17 cellular contexts compared by ENCODE assay signal in the genomic region with DNA sequence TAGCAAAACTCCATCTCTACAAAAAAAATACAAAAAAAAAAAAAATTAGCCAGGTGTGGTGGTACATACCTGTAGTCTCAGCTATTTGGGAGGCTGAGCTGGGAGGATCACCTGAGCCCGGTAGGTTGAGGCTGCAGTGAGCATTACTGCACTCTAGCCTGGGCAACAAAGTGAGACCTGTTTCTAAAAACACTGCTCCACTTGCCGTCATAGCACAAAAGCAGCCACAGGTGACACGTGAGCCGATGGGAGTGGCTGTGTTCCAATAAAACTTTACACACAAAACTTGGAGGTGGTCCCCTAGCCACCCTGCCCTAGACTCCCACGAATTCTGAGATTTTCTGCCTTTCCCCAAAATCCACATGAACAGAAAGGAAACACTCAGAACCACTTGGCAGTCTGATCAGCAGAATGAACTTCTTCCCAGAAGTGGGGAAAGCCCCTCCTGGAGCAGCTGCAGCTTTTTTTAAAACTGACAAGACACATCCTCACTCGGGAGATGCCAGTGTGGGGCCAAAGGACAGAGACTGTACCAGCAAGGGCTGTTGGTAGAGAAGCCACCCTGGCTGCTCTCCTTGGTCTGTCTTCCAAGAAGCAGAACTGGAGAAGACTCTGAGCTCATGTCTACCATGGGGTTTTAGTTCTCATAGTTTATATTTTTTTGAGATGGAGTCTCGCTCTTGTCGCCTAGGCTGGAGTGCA. TPM values are rescaled to one million over a fixed set of nuclear protein-coding genes. Genes with fewer than 3 reads are reported as not detected.
"Had no signal": no experiment of that assay in that cellular context is flagged by ENCODE, and none has a peak within 500 bp of the region (broad histone marks: within the 10 kb centered on the region; RNA-seq: fewer than 3 reads in every experiment).

No MANE protein-coding gene starts in this region.

- DNase-seq: activated CD4-positive, alpha-beta T cell treated with anti-CD3 and anti-CD28 coated beads, Interleukin-2, amount 50 U/mL, for 48 hours; activated naive CD4-positive, alpha-beta T cell treated with anti-CD3 and anti-CD28 coated beads, Interleukin-2, amount 10 ng/mL, durations not matched to agents 7 days and 5 days; activated T-cell treated with anti-CD3 and anti-CD28 coated beads, Interleukin-2, amount 50 U/mL, for 1 hour; immature natural killer cell; ovary; SIG-M5; stimulated activated CD4-positive, alpha-beta T cell treated with anti-CD3 and anti-CD28 coated beads, Interleukin-15, amount 100 ng/mL, for 24 hours; stimulated activated CD4-positive, alpha-beta T cell treated with anti-CD3 and anti-CD28 coated beads, Interleukin-4, amount 100 ng/mL, for 24 hours; stimulated activated naive CD4-positive, alpha-beta T cell; transverse colon had no signal

- H3K36me3 ChIP-seq: ovary, transverse colon had no signal

- ATAC-seq: esophagus mucosa had no signal

- H3K27ac ChIP-seq: ovary, transverse colon had no signal

- H3K9me3 ChIP-seq: ovary, transverse colon had no signal

- FAIRE-seq: astrocyte, endometrium had no signal

- H3K27me3 ChIP-seq: ovary, transverse colon had no signal

- H3K4me3 ChIP-seq: ovary, transverse colon had no signal

RNA-seq across cellular contexts. Expression of gene SLC25A34, which starts 28.7 kb away (rescaled TPM):
- polyA plus RNA-seq: immature natural killer cell had no signal

RNA-seq across cellular contexts. Expression of gene TMEM82, which starts 34.9 kb away (rescaled TPM):
- total RNA-seq: astrocyte; esophagus mucosa; fibroblast of villous mesenchyme; lung microvascular endothelial cell; neural crest cell; ovary; T-helper 1 cell treated with Interleukin-12 subunit alpha and Interleukin-12 subunit beta and Interleukin-4 antibody, amounts not matched to agents 30 ng/mL and 1 ng/mL, for 36 hours had no signal
- polyA plus RNA-seq: immature natural killer cell, ovary had no signal

RNA-seq across cellular contexts. Expression of gene FBLIM1, which starts 51.2 kb away (rescaled TPM):
- total RNA-seq: T-helper 1 cell treated with Interleukin-12 subunit alpha and Interleukin-12 subunit beta and Interleukin-4 antibody, amounts not matched to agents 30 ng/mL and 1 ng/mL, for 36 hours had no signal
- polyA plus RNA-seq: immature natural killer cell had no signal
